ENCODE assay signal across 13 cellular contexts in the genomic region with DNA sequence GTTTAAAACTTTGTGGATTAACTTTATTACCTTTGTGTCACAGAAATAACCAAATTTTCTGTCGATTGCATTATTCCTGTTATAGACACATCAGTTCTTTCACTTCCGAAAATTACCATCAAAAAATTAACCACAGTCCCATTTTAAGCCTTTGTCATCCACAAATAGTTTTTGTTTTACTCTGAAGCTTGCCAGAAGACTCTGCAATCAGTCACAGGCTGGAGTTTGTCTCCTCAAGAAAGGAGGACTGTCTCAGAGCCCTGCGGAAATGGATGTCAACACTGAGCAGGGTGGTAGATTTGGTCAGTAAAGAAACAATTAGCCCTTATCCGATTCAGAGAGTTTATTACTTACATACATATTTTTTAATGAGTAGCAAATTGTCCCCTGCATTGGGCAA. TPM values are rescaled to one million over a fixed set of nuclear protein-coding genes. Genes with fewer than 3 reads are reported as not detected.
A peak's percentile ranks its signal among the peaks of the same experiment; 100 is the strongest.
DNase-seq lines count a peak whose midpoint lies in the region; ATAC-seq, FAIRE-seq and TF ChIP-seq lines count a peak whose summit lies in the region.
"Had no signal": no experiment of that assay in that cellular context is flagged by ENCODE, and none has a peak within 500 bp of the region (broad histone marks: within the 10 kb centered on the region; RNA-seq: fewer than 3 reads in every experiment).

No MANE protein-coding gene starts in this region.

- no peaks in the 10 kb centered on the region for H3K36me3 Mint-ChIP-seq in activated naive CD4-positive, alpha-beta T cell treated with anti-CD3 and anti-CD28 coated beads, Interleukin-2, amount 50 U/mL, for 72 hours
- H3K36me3 Mint-ChIP-seq: naive thymus-derived CD4-positive, alpha-beta T cell had no signal

- in situ Hi-C loops in GM12878 (cut with MboI): no loop called here

- SMC1A ChIA-PET in GM12878 (lab: Charles Lee; ENCODE audit: uncharacterized antibody, unreplicated experiment): interaction anchor here (0.9 to 1.5 kb wide), 2 partner anchors 14 to 32 kb away, joined by 3 read pairs; no protein-coding TSS in a partner anchor

- no TSS peak for BruUV-seq in GM12878 (replicated peaks; lab: Mats Ljungman, UMichigan)

- no peak overlapping the region for H2AFZ ChIP-seq in GM12878 (ENCODE audit: control insufficient read depth, low read depth, low read length)

- DNase-seq in GM12878 (ENCODE audit: low read depth, low spot score) (no peak), left ventricle myocardium inferior (no peak), SK-N-DZ (ENCODE audit: low spot score) (no peak)
- no peak for DNase-seq in activated naive CD4-positive, alpha-beta T cell treated with anti-CD3 and anti-CD28 coated beads, Interleukin-2, amount 50 U/mL, for 72 hours (ENCODE audit: low spot score in 2 of 2)
- DNase-seq: activated naive CD4-positive, alpha-beta T cell treated with Interleukin-2 at 50 U/mL for 16 hours; naive thymus-derived CD4-positive, alpha-beta T cell had no signal

- no peaks in the 10 kb centered on the region for H3K9me3 ChIP-seq in GM12878 (replicated peaks; ENCODE audit: control insufficient read depth, insufficient read depth, low read length)
- H3K9me3 ChIP-seq in left ventricle myocardium inferior (replicated peaks): no peaks in the 10 kb centered on the region

- TF ChIP-seq CTCF in GM12878 (IDR thresholded peaks at IDR 0.05 in 2 of 3, conservative IDR thresholded peaks at IDR 0.05 in 1 of 3; ENCODE audit: control insufficient read depth in 2 of 3, extremely low read depth in 1 of 3, insufficient read depth in 1 of 3, low read depth in 3 of 3, low read length in 3 of 3): no peak
- TF ChIP-seq CTCF in left ventricle myocardium inferior (IDR thresholded peaks at IDR 0.05; ENCODE audit: borderline replicate concordance): no peak

- POLR2A ChIA-PET in GM12878 (lab: Charles Lee): no interaction called here

- no peak for TF ChIP-seq EP300 in GM12878 (IDR thresholded peaks at IDR 0.05; ENCODE audit: borderline replicate concordance in 1 of 2, control insufficient read depth in 1 of 2, low read depth in 2 of 2, low read length in 2 of 2)

- no peaks in the 10 kb centered on the region for H3K9me3 Mint-ChIP-seq in activated naive CD4-positive, alpha-beta T cell treated with anti-CD3 and anti-CD28 coated beads, Interleukin-2, amount 50 U/mL, for 72 hours
- H3K9me3 Mint-ChIP-seq: naive thymus-derived CD4-positive, alpha-beta T cell had no signal

- TF ChIP-seq POLR2A in GM12878 (IDR thresholded peaks at IDR 0.05; ENCODE audit: low read depth, low read length): no peak

- no peak overlapping the region for H3K4me2 ChIP-seq in GM12878 (ENCODE audit: control insufficient read depth, insufficient read depth)

- intact Hi-C loops in GM12878 (cut with micrococcal nuclease; ENCODE audit: unreplicated experiment) (no loop called here), left ventricle myocardium inferior (cut with micrococcal nuclease) (no loop called here)

- no peak overlapping the region for H3K27ac Mint-ChIP-seq in activated naive CD4-positive, alpha-beta T cell treated with anti-CD3 and anti-CD28 coated beads, Interleukin-2, amount 50 U/mL, for 72 hours
- H3K27ac Mint-ChIP-seq: naive thymus-derived CD4-positive, alpha-beta T cell had no signal

- 7% methylated on average over 4 of the region's 4 CpGs for WGBS in GM12878 (ENCODE audit: insufficient coverage, insufficient replicate concordance, low lambda C conversion rate, missing lambda C conversion rate)

- H3K36me3 ChIP-seq in GM12878 (ENCODE audit: control insufficient read depth in 2 of 2, insufficient read depth in 2 of 2, low read length in 1 of 2) (no peaks in the 10 kb centered on the region), left ventricle myocardium inferior (no peaks in the 10 kb centered on the region)
- H3K36me3 ChIP-seq: brain microvascular endothelial cell had no signal

- ATAC-seq in GM18511 (IDR thresholded peaks at IDR 0.05; ENCODE audit: unreplicated experiment): peak; percentile 82
- ATAC-seq in GM21825 (IDR thresholded peaks at IDR 0.05; ENCODE audit: unreplicated experiment): peak; percentile 68
- ATAC-seq in HG03378 (IDR thresholded peaks at IDR 0.05; ENCODE audit: unreplicated experiment): peak; percentile 65
- peak; percentile 86 for ATAC-seq in GM12878
- no peak for ATAC-seq in activated naive CD4-positive, alpha-beta T cell treated with anti-CD3 and anti-CD28 coated beads, Interleukin-2, amount 50 U/mL, for 72 hours
- no peak for ATAC-seq in HG02840 (IDR thresholded peaks at IDR 0.05; ENCODE audit: low FRiP score, unreplicated experiment)
- ATAC-seq: naive thymus-derived CD4-positive, alpha-beta T cell had no signal

- no peak for TF ChIP-seq RAD21 in GM12878 (IDR thresholded peaks at IDR 0.05; ENCODE audit: insufficient read depth, low read depth, low read length)

- H3K27ac ChIP-seq in GM12878 (ENCODE audit: control insufficient read depth, insufficient read depth) (no peak overlapping the region), left ventricle myocardium inferior (replicated peaks) (no peak overlapping the region)
- H3K27ac ChIP-seq: brain microvascular endothelial cell, SK-N-MC, VCaP had no signal

- no peaks in the 10 kb centered on the region for H3K4me1 ChIP-seq in GM12878 (ENCODE audit: control insufficient read depth, insufficient read depth, low read length)
- H3K4me1 ChIP-seq in left ventricle myocardium inferior: no peaks in the 10 kb centered on the region

- no peak overlapping the region for H3K9ac ChIP-seq in GM12878 (ENCODE audit: control insufficient read depth, insufficient read depth, low read length)

- H3K27me3 ChIP-seq in GM12878 (replicated peaks in 1 of 2; ENCODE audit: control insufficient read depth in 2 of 2, insufficient read depth in 2 of 2, low read length in 1 of 2): no peaks in the 10 kb centered on the region
- H3K27me3 ChIP-seq in left ventricle myocardium inferior (ENCODE audit: low read depth): no peaks in the 10 kb centered on the region
- H3K27me3 ChIP-seq: brain microvascular endothelial cell had no signal

- no peak for FAIRE-seq in GM12878 (lab: Jason Lieb, UNC)

- H3K4me3 ChIP-seq in GM12878: no peak overlapping the region
- no peak overlapping the region for H3K4me3 ChIP-seq in left ventricle myocardium inferior
- H3K4me3 ChIP-seq: SK-N-MC had no signal

- H3K79me2 ChIP-seq in GM12878 (ENCODE audit: control insufficient read depth, insufficient read depth, low read length): no peaks in the 10 kb centered on the region

- CTCF ChIA-PET in GM12878 (lab: Yijun Ruan, JAX): interaction anchor here (1.1 kb wide), 1 partner anchor 65 kb away, joined by 3 read pairs; no protein-coding TSS in a partner anchor

- RAD21 ChIA-PET in GM12878 (lab: Charles Lee; ENCODE audit: unreplicated experiment): no interaction called here

- no peaks in the 10 kb centered on the region for H4K20me1 ChIP-seq in GM12878 (ENCODE audit: control insufficient read depth, insufficient read depth)

RNA-seq across cellular contexts. Expression of a gene that starts 20.1 kb away (rescaled TPM):
- total RNA-seq in GM12878 (2013; cell fraction: nucleolus; rRNA removed): 5.1 and 6.5 TPM in 2 replicates
- 14.1 and 19.6 TPM in 2 replicates for total RNA-seq in GM12878 (2014; rRNA removed)
- total RNA-seq in GM12878 (2014; rRNA removed; fragmentation: Illumina TruSeq; extraction: Trizol): 46.4 and 48.0 TPM in 2 replicates
- total RNA-seq in GM12878 (2021): 20.1 and 20.9 TPM in 2 replicates
- polyA plus RNA-seq in GM12878 (2011; ENCODE audit: low read depth): 27.4 TPM
- polyA plus RNA-seq in GM12878 (2011; rRNA removed): 9.6 and 13.4 TPM in 2 replicates
- 3.8 and 4.5 TPM in 2 replicates for polyA plus RNA-seq in GM12878 (2011; cell fraction: cytosol; rRNA removed)
- polyA plus RNA-seq in GM12878 (2011; cell fraction: nucleus; rRNA removed): 2.7 and 3.3 TPM in 2 replicates
- polyA plus RNA-seq in GM12878 (2012): 29.8 and 31.8 TPM in 2 replicates
- polyA plus RNA-seq in GM12878 (2014; fragmentation: Illumina TruSeq; extraction: Trizol): 63.8 and 85.0 TPM in 2 replicates
- polyA plus RNA-seq in GM12878 (2014; fragmentation: Nextera tagmentation; extraction: Ambion mirVana): 10 to 100 TPM; 34.8 to 59.9 TPM
- 21.5 and 30.7 TPM in 2 replicates for polyA plus RNA-seq in GM12878 (2014; rRNA removed)
- polyA plus RNA-seq in GM12878 (2016; fragmentation: Nextera tagmentation; extraction: Ambion mirVana): 10 to 100 TPM; 31.5 to 32.8 TPM
- 1.8 and 3.8 TPM in 2 replicates for polyA minus RNA-seq in GM12878 (2011; rRNA and poly(A)+ RNA removed)
- polyA minus RNA-seq in GM12878 (2011; cell fraction: cytosol; rRNA and poly(A)+ RNA removed): 3.2 TPM in 1 of 2 replicates, not detected in the other
- polyA minus RNA-seq in GM12878 (2011; cell fraction: nucleus; rRNA and poly(A)+ RNA removed): 2.5 and 2.9 TPM in 2 replicates
- total RNA-seq in activated naive CD4-positive, alpha-beta T cell treated with anti-CD3 and anti-CD28 coated beads, Interleukin-2, amount 50 U/mL, for 72 hours: 10 to 100 TPM; 18.5 to 19.0 TPM
- 60.4 TPM for total RNA-seq in left ventricle myocardium inferior
- polyA plus RNA-seq in SK-N-DZ (2014; cell fraction: cytosol; rRNA removed): 35.8 and 46.2 TPM in 2 replicates
- 20.5 and 22.0 TPM in 2 replicates for polyA plus RNA-seq in SK-N-DZ (2014; cell fraction: nucleus; rRNA removed)

RNA-seq across cellular contexts. Expression of a gene that starts 42.6 kb away (rescaled TPM):
- total RNA-seq in GM12878 (2013; cell fraction: nucleolus; rRNA removed): 0.64 and 1.4 TPM in 2 replicates
- total RNA-seq in GM12878 (2014; rRNA removed) (7.5 and 7.6 TPM in 2 replicates), GM12878 (2014; rRNA removed; fragmentation: Illumina TruSeq; extraction: Trizol) (18.3 and 19.0 TPM in 2 replicates), GM12878 (2021) (10.6 and 12.1 TPM in 2 replicates), left ventricle myocardium inferior (18.2 TPM)
- polyA plus RNA-seq in GM12878 (2011; ENCODE audit: low read depth): 7.6 TPM
- polyA plus RNA-seq in GM12878 (2011; rRNA removed) (2.7 and 3.4 TPM in 2 replicates), GM12878 (2014; fragmentation: Illumina TruSeq; extraction: Trizol) (9.1 and 17.2 TPM in 2 replicates), GM12878 (2014; fragmentation: Nextera tagmentation; extraction: Ambion mirVana) (1 to 10 TPM in 1 of 2 experiments, under 1 TPM in 1; 0.98 to 2.0 TPM), GM12878 (2014; rRNA removed) (15.3 and 17.3 TPM in 2 replicates), GM12878 (2016; fragmentation: Nextera tagmentation; extraction: Ambion mirVana) (10 to 100 TPM; 11.4 to 14.0 TPM)
- polyA plus RNA-seq in GM12878 (2011; cell fraction: cytosol; rRNA removed): 1.2 and 1.5 TPM in 2 replicates
- 0.54 and 1.3 TPM in 2 replicates for polyA plus RNA-seq in GM12878 (2011; cell fraction: nucleus; rRNA removed)
- 15.5 and 19.0 TPM in 2 replicates for polyA plus RNA-seq in GM12878 (2012)
- polyA minus RNA-seq in GM12878 (2011; rRNA and poly(A)+ RNA removed): 0.26 and 0.59 TPM in 2 replicates
- not detected in 2 replicates for polyA minus RNA-seq in GM12878 (2011; cell fraction: cytosol; rRNA and poly(A)+ RNA removed)
- polyA minus RNA-seq in GM12878 (2011; cell fraction: nucleus; rRNA and poly(A)+ RNA removed): 0.48 TPM in 1 of 2 replicates, not detected in the other
- total RNA-seq in activated naive CD4-positive, alpha-beta T cell treated with anti-CD3 and anti-CD28 coated beads, Interleukin-2, amount 50 U/mL, for 72 hours: 1 to 10 TPM; 4.8 to 8.7 TPM
- 5.5 and 10.6 TPM in 2 replicates for polyA plus RNA-seq in SK-N-DZ (2014; cell fraction: cytosol; rRNA removed)
- polyA plus RNA-seq in SK-N-DZ (2014; cell fraction: nucleus; rRNA removed): 1.2 and 5.8 TPM in 2 replicates

RNA-seq across cellular contexts. Expression of a gene that starts 45.9 kb away (rescaled TPM):
- 3.9 and 4.4 TPM in 2 replicates for total RNA-seq in GM12878 (2013; cell fraction: nucleolus; rRNA removed)
- total RNA-seq in GM12878 (2014; rRNA removed) (0.17 and 0.38 TPM in 2 replicates), GM12878 (2014; rRNA removed; fragmentation: Illumina TruSeq; extraction: Trizol) (0.23 and 0.27 TPM in 2 replicates), GM12878 (2021) (0.08 and 0.26 TPM in 2 replicates), left ventricle myocardium inferior (not detected)
- 0.14 TPM for polyA plus RNA-seq in GM12878 (2011; ENCODE audit: low read depth)
- polyA plus RNA-seq in GM12878 (2011; rRNA removed) (0.19 and 0.35 TPM in 2 replicates), GM12878 (2014; fragmentation: Illumina TruSeq; extraction: Trizol) (0.10 and 0.33 TPM in 2 replicates), GM12878 (2014; fragmentation: Nextera tagmentation; extraction: Ambion mirVana) (under 1 TPM; 0.16 to 0.35 TPM), GM12878 (2014; rRNA removed) (0.24 and 0.38 TPM in 2 replicates), GM12878 (2016; fragmentation: Nextera tagmentation; extraction: Ambion mirVana) (under 1 TPM; 0.30 to 0.42 TPM)
- 0.07 TPM in 2 replicates for polyA plus RNA-seq in GM12878 (2011; cell fraction: cytosol; rRNA removed)
- 1.8 and 2.3 TPM in 2 replicates for polyA plus RNA-seq in GM12878 (2011; cell fraction: nucleus; rRNA removed)
- polyA plus RNA-seq in GM12878 (2012): 0.22 and 0.39 TPM in 2 replicates
- polyA minus RNA-seq in GM12878 (2011; rRNA and poly(A)+ RNA removed): 0.22 and 0.46 TPM in 2 replicates
- not detected in 2 replicates for polyA minus RNA-seq in GM12878 (2011; cell fraction: cytosol; rRNA and poly(A)+ RNA removed)
- 0.67 and 0.85 TPM in 2 replicates for polyA minus RNA-seq in GM12878 (2011; cell fraction: nucleus; rRNA and poly(A)+ RNA removed)
- under 1 TPM; 0.14 to 0.68 TPM for total RNA-seq in activated naive CD4-positive, alpha-beta T cell treated with anti-CD3 and anti-CD28 coated beads, Interleukin-2, amount 50 U/mL, for 72 hours
- 0.20 and 0.43 TPM in 2 replicates for polyA plus RNA-seq in SK-N-DZ (2014; cell fraction: cytosol; rRNA removed)
- 1.6 and 1.8 TPM in 2 replicates for polyA plus RNA-seq in SK-N-DZ (2014; cell fraction: nucleus; rRNA removed)

Comparison
In these comparisons a context has a peak if more than half of its experiments do, and no peak if none do; other contexts are left out.
1. ATAC-seq: peak in GM18511 (single experiment), GM21825 (single experiment), HG03378 (single experiment) and GM12878 (single experiment); none in activated naive CD4-positive, alpha-beta T cell treated with anti-CD3 and anti-CD28 coated beads, Interleukin-2, amount 50 U/mL, for 72 hours (0 of 2) and HG02840 (single experiment).